17 cellular contexts compared by ENCODE assay signal in the genomic region with DNA sequence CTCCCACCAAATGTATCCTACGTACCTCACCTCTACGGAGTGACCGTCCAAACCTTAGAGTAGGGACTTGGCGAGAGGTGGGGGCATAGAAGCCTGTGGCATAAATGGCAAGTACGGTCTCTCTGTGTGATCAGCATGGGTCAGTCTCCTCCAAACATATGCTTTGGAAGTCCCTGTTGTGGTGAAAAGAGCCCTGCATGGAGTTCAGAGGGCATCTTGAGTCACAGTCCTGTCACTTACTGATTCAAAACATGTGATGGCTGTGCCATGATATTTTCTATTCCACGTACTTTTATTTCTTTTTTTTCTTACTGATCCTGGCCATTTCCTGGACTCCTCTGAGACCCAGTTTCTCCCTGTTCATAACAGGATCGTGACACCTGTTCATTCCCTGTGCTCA.
DNase-seq lines count a peak whose midpoint lies in the region; ATAC-seq and TF ChIP-seq lines count a peak whose summit lies in the region.
"Had no signal": no experiment of that assay in that cellular context is flagged by ENCODE, and none has a peak within 500 bp of the region (broad histone marks: within the 10 kb centered on the region; RNA-seq: fewer than 3 reads in every experiment).

No MANE protein-coding gene starts in this region.

- no peaks in the 10 kb centered on the region for H3K36me3 ChIP-seq in Karpas-422 (ENCODE audit: insufficient read depth, low read length)
- H3K36me3 ChIP-seq in GM23338 (ENCODE audit: insufficient read depth) = no peaks in the 10 kb centered on the region
- H3K36me3 ChIP-seq: gastrocnemius medialis had no signal

- H3K27ac ChIP-seq in Karpas-422 (ENCODE audit: low read length) (peak overlapping the region; percentile 59; the same call in 1 of the 2 replicates), GM23338 (ENCODE audit: low read depth) (no peak overlapping the region)
- H3K27ac ChIP-seq: gastrocnemius medialis, SK-N-MC had no signal

- no peak for TF ChIP-seq CTCF in GM23338 (conservative IDR thresholded peaks at IDR 0.05; ENCODE audit: low read depth in 2 of 2)

- no peaks in the 10 kb centered on the region for H3F3A ChIP-seq in GM23338 (replicated peaks; ENCODE audit: low read depth)

- H2AFZ ChIP-seq in Karpas-422 (ENCODE audit: low read length) (peak overlapping the region; percentile 83; the same call in 1 of the 2 replicates), GM23338 (no peak overlapping the region)

- H3K4me1 Mint-ChIP-seq in activated T-cell treated with anti-CD3 and anti-CD28 coated beads, Interleukin-2, amount 50 U/mL, for 72 hours (ENCODE audit: low read depth) = peaks cover 66% of the 10 kb centered on the region
- H3K4me1 Mint-ChIP-seq in activated naive CD8-positive, alpha-beta T cell treated with anti-CD3 and anti-CD28 coated beads for 36 hours = peaks cover 61% of the 10 kb centered on the region
- peaks cover 22% of the 10 kb centered on the region for H3K4me1 Mint-ChIP-seq in stimulated activated effector memory CD8-positive, alpha-beta T cell treated with anti-CD3 and anti-CD28 coated beads, Interleukin-12 subunit alpha, Interleukin-12 subunit beta, amount 100 ng/mL, for 72 hours
- H3K4me1 Mint-ChIP-seq in GM23338 = no peaks in the 10 kb centered on the region

- no peaks in the 10 kb centered on the region for H3K9me3 ChIP-seq in Karpas-422 (ENCODE audit: low read length)
- H3K9me3 ChIP-seq: gastrocnemius medialis had no signal

- H3K4me3 ChIP-seq in Karpas-422 (ENCODE audit: low read length) = no peak overlapping the region; the same call in 1 of the 2 replicates
- H3K4me3 ChIP-seq in GM23338 = no peak overlapping the region
- H3K4me3 ChIP-seq: gastrocnemius medialis, SK-N-MC had no signal

- peaks cover 0 to 2% of the 10 kb centered on the region in 2 donors for H3K36me3 Mint-ChIP-seq in activated T-cell treated with anti-CD3 and anti-CD28 coated beads, Interleukin-2, amount 50 U/mL, for 72 hours (ENCODE audit: insufficient read depth in 2 of 2)
- no peaks in the 10 kb centered on the region for H3K36me3 Mint-ChIP-seq in activated naive CD8-positive, alpha-beta T cell treated with anti-CD3 and anti-CD28 coated beads for 36 hours
- no peaks in the 10 kb centered on the region for H3K36me3 Mint-ChIP-seq in stimulated activated effector memory CD8-positive, alpha-beta T cell treated with anti-CD3 and anti-CD28 coated beads, Interleukin-12 subunit alpha, Interleukin-12 subunit beta, amount 100 ng/mL, for 72 hours
- H3K36me3 Mint-ChIP-seq in GM23338 (ENCODE audit: low read depth) = no peaks in the 10 kb centered on the region

- H3K4me2 ChIP-seq in Karpas-422 (ENCODE audit: low read depth, low read length, poor library complexity, severe bottlenecking) = peak overlapping the region; percentile 52
- H3K4me2 ChIP-seq in GM23338 = no peak overlapping the region

- H3K27me3 ChIP-seq in Karpas-422 (ENCODE audit: low read length) (no peaks in the 10 kb centered on the region), GM23338 (ENCODE audit: insufficient read depth) (no peaks in the 10 kb centered on the region)
- H3K27me3 ChIP-seq: gastrocnemius medialis had no signal

- peak; percentile 19 to 23 for ATAC-seq in activated T-cell treated with anti-CD3 and anti-CD28 coated beads, Interleukin-2, amount 50 U/mL, for 72 hours (replicated peaks in 1 of 2)
- ATAC-seq in stimulated activated effector memory CD8-positive, alpha-beta T cell treated with anti-CD3 and anti-CD28 coated beads, Interleukin-12 subunit alpha, Interleukin-12 subunit beta, amount 100 ng/mL, for 72 hours = no peak
- no peak for ATAC-seq in GM23338
- no peak for ATAC-seq in HG02588 (IDR thresholded peaks at IDR 0.05; ENCODE audit: unreplicated experiment)
- ATAC-seq: gastrocnemius medialis, right cardiac atrium had no signal

- no peak for DNase-seq in activated T-cell treated with anti-CD3 and anti-CD28 coated beads, Interleukin-2, amount 50 U/mL, for 72 hours
- no peak for DNase-seq in activated T-cell treated with anti-CD3 and anti-CD28 coated beads, Interleukin-2, amount 50 U/mL, for 1 hour
- DNase-seq in Karpas-422 (no peak), medulla oblongata (ENCODE audit: extremely low spot score) (no peak), GM23338 (ENCODE audit: low spot score) (no peak)
- no peak for DNase-seq in activated naive CD8-positive, alpha-beta T cell treated with anti-CD3 and anti-CD28 coated beads for 36 hours
- DNase-seq in stimulated activated effector memory CD8-positive, alpha-beta T cell treated with anti-CD3 and anti-CD28 coated beads, Interleukin-12 subunit alpha, Interleukin-12 subunit beta, amount 100 ng/mL, for 72 hours (ENCODE audit: low spot score in 2 of 2) = no peak
- DNase-seq: ACHN, cortex of kidney, EL, gastrocnemius medialis, NCI-H1092, NCI-H526 treated with DMSO at 0.1 percent for 48 hours, occipital lobe, right cardiac atrium had no signal

- H3K9me2 ChIP-seq in Karpas-422 (replicated peaks; ENCODE audit: insufficient read depth, low read length) (no peaks in the 10 kb centered on the region), GM23338 (ENCODE audit: insufficient read depth) (no peaks in the 10 kb centered on the region)

- no peaks in the 10 kb centered on the region for H3K9me3 Mint-ChIP-seq in activated T-cell treated with anti-CD3 and anti-CD28 coated beads, Interleukin-2, amount 50 U/mL, for 72 hours
- H3K9me3 Mint-ChIP-seq in activated naive CD8-positive, alpha-beta T cell treated with anti-CD3 and anti-CD28 coated beads for 36 hours = peaks cover 1% of the 10 kb centered on the region
- no peaks in the 10 kb centered on the region for H3K9me3 Mint-ChIP-seq in stimulated activated effector memory CD8-positive, alpha-beta T cell treated with anti-CD3 and anti-CD28 coated beads, Interleukin-12 subunit alpha, Interleukin-12 subunit beta, amount 100 ng/mL, for 72 hours
- no peaks in the 10 kb centered on the region for H3K9me3 Mint-ChIP-seq in GM23338

- H3K9ac ChIP-seq in Karpas-422 (ENCODE audit: low read length) = peak overlapping the region; percentile 51

- peak overlapping the region; percentile 90 for H3K27ac Mint-ChIP-seq in activated T-cell treated with anti-CD3 and anti-CD28 coated beads, Interleukin-2, amount 50 U/mL, for 72 hours
- H3K27ac Mint-ChIP-seq in activated naive CD8-positive, alpha-beta T cell treated with anti-CD3 and anti-CD28 coated beads for 36 hours = peak overlapping the region; percentile 92
- H3K27ac Mint-ChIP-seq in stimulated activated effector memory CD8-positive, alpha-beta T cell treated with anti-CD3 and anti-CD28 coated beads, Interleukin-12 subunit alpha, Interleukin-12 subunit beta, amount 100 ng/mL, for 72 hours = peak overlapping the region; percentile 66
- H3K27ac Mint-ChIP-seq in GM23338 = no peak overlapping the region

- peak overlapping the region; percentile 64 to 76 for H3K4me3 Mint-ChIP-seq in activated T-cell treated with anti-CD3 and anti-CD28 coated beads, Interleukin-2, amount 50 U/mL, for 72 hours
- H3K4me3 Mint-ChIP-seq in activated naive CD8-positive, alpha-beta T cell treated with anti-CD3 and anti-CD28 coated beads for 36 hours = peak overlapping the region; percentile 46
- no peak overlapping the region for H3K4me3 Mint-ChIP-seq in stimulated activated effector memory CD8-positive, alpha-beta T cell treated with anti-CD3 and anti-CD28 coated beads, Interleukin-12 subunit alpha, Interleukin-12 subunit beta, amount 100 ng/mL, for 72 hours
- H3K4me3 Mint-ChIP-seq in GM23338 = no peak overlapping the region

- H3K27me3 Mint-ChIP-seq in activated T-cell treated with anti-CD3 and anti-CD28 coated beads, Interleukin-2, amount 50 U/mL, for 72 hours (ENCODE audit: low read depth) = no peaks in the 10 kb centered on the region
- H3K27me3 Mint-ChIP-seq in activated naive CD8-positive, alpha-beta T cell treated with anti-CD3 and anti-CD28 coated beads for 36 hours = no peaks in the 10 kb centered on the region
- peaks cover 3% of the 10 kb centered on the region for H3K27me3 Mint-ChIP-seq in GM23338 (ENCODE audit: insufficient read depth, low read depth, poor library complexity)

- H4K20me1 ChIP-seq in Karpas-422 (ENCODE audit: insufficient read depth, low read depth, low read length) = no peaks in the 10 kb centered on the region
- H4K20me1 ChIP-seq in GM23338 (replicated peaks; ENCODE audit: insufficient read depth) = no peaks in the 10 kb centered on the region

- H3K79me2 ChIP-seq in Karpas-422 (ENCODE audit: low read length) (no peaks in the 10 kb centered on the region), GM23338 (replicated peaks; ENCODE audit: insufficient read depth) (no peaks in the 10 kb centered on the region)

- H3K4me1 ChIP-seq in Karpas-422 (ENCODE audit: low read length) (peaks cover 30% of the 10 kb centered on the region), GM23338 (ENCODE audit: insufficient read depth) (no peaks in the 10 kb centered on the region)
- H3K4me1 ChIP-seq: gastrocnemius medialis had no signal

TF ChIP-seq in GM23338, 12 proteins besides CTCF, POLR2A, EP300 and RAD21 (continues in another document):
- TF ChIP-seq POLR2AphosphoS5 (IDR thresholded peaks at IDR 0.05; ENCODE audit: low read depth) (no peak), NANOG (IDR thresholded peaks at IDR 0.05; ENCODE audit: borderline replicate concordance) (no peak)
- TF ChIP-seq, protein P1, sequence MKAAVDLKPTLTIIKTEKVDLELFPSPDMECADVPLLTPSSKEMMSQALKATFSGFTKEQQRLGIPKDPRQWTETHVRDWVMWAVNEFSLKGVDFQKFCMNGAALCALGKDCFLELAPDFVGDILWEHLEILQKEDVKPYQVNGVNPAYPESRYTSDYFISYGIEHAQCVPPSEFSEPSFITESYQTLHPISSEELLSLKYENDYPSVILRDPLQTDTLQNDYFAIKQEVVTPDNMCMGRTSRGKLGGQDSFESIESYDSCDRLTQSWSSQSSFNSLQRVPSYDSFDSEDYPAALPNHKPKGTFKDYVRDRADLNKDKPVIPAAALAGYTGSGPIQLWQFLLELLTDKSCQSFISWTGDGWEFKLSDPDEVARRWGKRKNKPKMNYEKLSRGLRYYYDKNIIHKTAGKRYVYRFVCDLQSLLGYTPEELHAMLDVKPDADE (IDR thresholded peaks at IDR 0.05) = no peak

Comparison
In these comparisons a context has a peak if more than half of its experiments do, and no peak if none do; other contexts are left out.
1. ATAC-seq: peak in activated T-cell treated with anti-CD3 and anti-CD28 coated beads, Interleukin-2, amount 50 U/mL, for 72 hours (2 of 2); none in stimulated activated effector memory CD8-positive, alpha-beta T cell treated with anti-CD3 and anti-CD28 coated beads, Interleukin-12 subunit alpha, Interleukin-12 subunit beta, amount 100 ng/mL, for 72 hours (single experiment), GM23338 (single experiment) and HG02588 (single experiment).
2. H3K4me3 Mint-ChIP-seq: peak in activated T-cell treated with anti-CD3 and anti-CD28 coated beads, Interleukin-2, amount 50 U/mL, for 72 hours (2 of 2) and activated naive CD8-positive, alpha-beta T cell treated with anti-CD3 and anti-CD28 coated beads for 36 hours (single experiment); none in stimulated activated effector memory CD8-positive, alpha-beta T cell treated with anti-CD3 and anti-CD28 coated beads, Interleukin-12 subunit alpha, Interleukin-12 subunit beta, amount 100 ng/mL, for 72 hours (single experiment) and GM23338 (single experiment).